ENCODE assay signal across 26 cellular contexts in genomic region chr22:48586799-48587185, GRCh38.
"Had no signal": no experiment of that assay in that cellular context is flagged by ENCODE, and none has a peak within 500 bp of the region (broad histone marks: within the 10 kb centered on the region; RNA-seq: fewer than 3 reads in every experiment).

No MANE protein-coding gene starts in this region.

- H3K36me3 Mint-ChIP-seq: immature natural killer cell, memory B cell, natural killer cell, type B pancreatic cell had no signal

- H3K27me3 ChIP-seq: colonic mucosa, foreskin keratinocyte, thyroid gland had no signal

- FAIRE-seq: endothelial cell of umbilical vein had no signal

- H3K36me3 ChIP-seq: colonic mucosa, esophagus muscularis mucosa, gastroesophageal sphincter, thyroid gland had no signal

- H3K9ac ChIP-seq: parathyroid adenoma had no signal

- H3K27ac Mint-ChIP-seq: dendritic cell treated with granulocyte-macrophage colony-stimulating factor and Interleukin-4, amounts not matched to agents 40 ng/mL and 50 ng/mL, for 4 days; immature natural killer cell; memory B cell; natural killer cell; progenitor cell of endocrine pancreas; stimulated activated naive CD8-positive, alpha-beta T cell treated with anti-CD3 and anti-CD28 coated beads, Interleukin-15, amount 100 ng/mL, for 72 hours; type B pancreatic cell had no signal

- H2AFZ ChIP-seq: parathyroid adenoma had no signal

- H3K4me2 ChIP-seq: smooth muscle cell had no signal

- ATAC-seq: foreskin keratinocyte; gastroesophageal sphincter; left ventricle myocardium superior; natural killer cell; sciatic nerve; stimulated activated naive CD8-positive, alpha-beta T cell treated with anti-CD3 and anti-CD28 coated beads, Interleukin-15, amount 100 ng/mL, for 72 hours had no signal

- H3K4me1 ChIP-seq: colonic mucosa, esophagus muscularis mucosa, foreskin keratinocyte, gastroesophageal sphincter, parathyroid adenoma, thyroid gland had no signal

- H3K79me2 ChIP-seq: parathyroid adenoma had no signal

- H3K27me3 Mint-ChIP-seq: dendritic cell treated with granulocyte-macrophage colony-stimulating factor and Interleukin-4, amounts not matched to agents 40 ng/mL and 50 ng/mL, for 4 days; progenitor cell of endocrine pancreas; stimulated activated naive CD8-positive, alpha-beta T cell treated with anti-CD3 and anti-CD28 coated beads, Interleukin-15, amount 100 ng/mL, for 72 hours; type B pancreatic cell had no signal

- H3K27ac ChIP-seq: colonic mucosa, esophagus muscularis mucosa, foreskin keratinocyte, gastroesophageal sphincter, parathyroid adenoma, thyroid gland had no signal

- DNase-seq: colonic mucosa; effector CD8-positive, alpha-beta T cell; foreskin keratinocyte; hypothalamus; immature natural killer cell; islet precursor cell; left ventricle myocardium superior; natural killer cell; stimulated activated CD4-positive, alpha-beta T cell treated with anti-CD3 and anti-CD28 coated beads, Interleukin-12 subunit alpha, Interleukin-12 subunit beta, amount 100 ng/mL, for 4 hours; stimulated activated CD4-positive, alpha-beta T cell treated with anti-CD3 and anti-CD28 coated beads, Interleukin-1b, Interleukin-23, amount 100 ng/mL, for 48 hours; stimulated activated CD4-positive, alpha-beta T cell treated with anti-CD3 and anti-CD28 coated beads, Interleukin-4, amount 100 ng/mL, for 1 hour; stimulated activated CD8-positive, alpha-beta memory T cell treated with anti-CD3 and anti-CD28 coated beads, Interleukin-4, amount 100 ng/mL, for 48 hours; stimulated activated naive CD4-positive, alpha-beta T cell; stimulated activated naive CD8-positive, alpha-beta T cell treated with anti-CD3 and anti-CD28 coated beads, Interleukin-15, amount 100 ng/mL, for 72 hours; thyroid gland had no signal

- H3K9me3 ChIP-seq: colonic mucosa, esophagus muscularis mucosa, gastroesophageal sphincter, thyroid gland had no signal

- H3K4me1 Mint-ChIP-seq: immature natural killer cell; memory B cell; natural killer cell; stimulated activated naive CD8-positive, alpha-beta T cell treated with anti-CD3 and anti-CD28 coated beads, Interleukin-15, amount 100 ng/mL, for 72 hours had no signal

- H3K4me3 Mint-ChIP-seq: dendritic cell treated with granulocyte-macrophage colony-stimulating factor and Interleukin-4, amounts not matched to agents 40 ng/mL and 50 ng/mL, for 4 days; immature natural killer cell; memory B cell; natural killer cell; stimulated activated naive CD8-positive, alpha-beta T cell treated with anti-CD3 and anti-CD28 coated beads, Interleukin-15, amount 100 ng/mL, for 72 hours; type B pancreatic cell had no signal

- H3K4me3 ChIP-seq: colonic mucosa, esophagus muscularis mucosa, gastroesophageal sphincter, lung, smooth muscle cell, thyroid gland had no signal

- H3K9me3 Mint-ChIP-seq: dendritic cell treated with granulocyte-macrophage colony-stimulating factor and Interleukin-4, amounts not matched to agents 40 ng/mL and 50 ng/mL, for 4 days; immature natural killer cell; memory B cell; natural killer cell; stimulated activated naive CD8-positive, alpha-beta T cell treated with anti-CD3 and anti-CD28 coated beads, Interleukin-15, amount 100 ng/mL, for 72 hours; type B pancreatic cell had no signal
